Comparison of ENCODE assay signal across 1 cellular context in the genomic region with DNA sequence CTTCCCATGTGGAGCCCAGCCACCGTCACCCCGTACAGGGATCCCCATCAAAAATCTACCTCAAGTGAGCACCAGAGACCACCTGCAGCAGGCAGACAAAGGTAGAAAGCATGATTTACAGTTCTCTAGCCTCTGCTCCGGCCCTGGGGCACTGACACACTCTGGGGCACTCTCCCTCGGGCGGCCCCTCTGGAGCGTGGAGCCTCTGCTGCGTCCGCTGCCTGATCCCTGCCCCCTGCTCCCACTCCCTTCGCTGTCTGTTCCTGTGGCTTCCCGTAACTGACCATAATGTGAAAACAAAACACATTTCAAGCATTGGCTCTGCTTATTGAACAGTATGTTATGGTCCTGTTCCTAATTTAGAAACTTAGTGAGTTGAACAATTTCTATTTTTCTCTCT.
TF ChIP-seq lines count a peak whose summit lies in the region.

No MANE protein-coding gene starts in this region.

TF ChIP-seq in HepG2, 621 proteins besides CTCF, POLR2A, EP300 and RAD21:
- TF ChIP-seq DR1 (CRISPR knock-in tag; IDR thresholded peaks at IDR 0.05) (no peak), ZNF547 (CRISPR knock-in tag; IDR thresholded peaks at IDR 0.05) (no peak), ZNF317 (CRISPR knock-in tag; IDR thresholded peaks at IDR 0.05) (no peak), ZNF674 (CRISPR knock-in tag; IDR thresholded peaks at IDR 0.05; ENCODE audit: low read depth) (no peak), NONO (IDR thresholded peaks at IDR 0.05) (no peak), NONO (CRISPR knock-in tag; conservative IDR thresholded peaks at IDR 0.05) (no peak), ZNF629 (CRISPR knock-in tag; conservative IDR thresholded peaks at IDR 0.05) (no peak), CC2D1A (CRISPR knock-in tag; IDR thresholded peaks at IDR 0.05) (no peak), ZNF383 (CRISPR knock-in tag; IDR thresholded peaks at IDR 0.05; ENCODE audit: borderline replicate concordance) (no peak), REXO4 (CRISPR knock-in tag; IDR thresholded peaks at IDR 0.05; ENCODE audit: borderline replicate concordance) (no peak), ZNF501 (CRISPR knock-in tag; IDR thresholded peaks at IDR 0.05) (no peak), MAFG (CRISPR knock-in tag; IDR thresholded peaks at IDR 0.05) (no peak), ZNF766 (CRISPR knock-in tag; IDR thresholded peaks at IDR 0.05; ENCODE audit: borderline replicate concordance) (no peak), ZNF180 (CRISPR knock-in tag; IDR thresholded peaks at IDR 0.05; ENCODE audit: borderline replicate concordance, low read depth) (no peak), ATRX (CRISPR knock-in tag; IDR thresholded peaks at IDR 0.05; ENCODE audit: borderline replicate concordance) (no peak)
- TF ChIP-seq, protein P1, sequence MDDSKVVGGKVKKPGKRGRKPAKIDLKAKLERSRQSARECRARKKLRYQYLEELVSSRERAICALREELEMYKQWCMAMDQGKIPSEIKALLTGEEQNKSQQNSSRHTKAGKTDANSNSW (CRISPR knock-in tag; IDR thresholded peaks at IDR 0.05; ENCODE audit: borderline replicate concordance), result no peak
- TF ChIP-seq, protein P2, sequence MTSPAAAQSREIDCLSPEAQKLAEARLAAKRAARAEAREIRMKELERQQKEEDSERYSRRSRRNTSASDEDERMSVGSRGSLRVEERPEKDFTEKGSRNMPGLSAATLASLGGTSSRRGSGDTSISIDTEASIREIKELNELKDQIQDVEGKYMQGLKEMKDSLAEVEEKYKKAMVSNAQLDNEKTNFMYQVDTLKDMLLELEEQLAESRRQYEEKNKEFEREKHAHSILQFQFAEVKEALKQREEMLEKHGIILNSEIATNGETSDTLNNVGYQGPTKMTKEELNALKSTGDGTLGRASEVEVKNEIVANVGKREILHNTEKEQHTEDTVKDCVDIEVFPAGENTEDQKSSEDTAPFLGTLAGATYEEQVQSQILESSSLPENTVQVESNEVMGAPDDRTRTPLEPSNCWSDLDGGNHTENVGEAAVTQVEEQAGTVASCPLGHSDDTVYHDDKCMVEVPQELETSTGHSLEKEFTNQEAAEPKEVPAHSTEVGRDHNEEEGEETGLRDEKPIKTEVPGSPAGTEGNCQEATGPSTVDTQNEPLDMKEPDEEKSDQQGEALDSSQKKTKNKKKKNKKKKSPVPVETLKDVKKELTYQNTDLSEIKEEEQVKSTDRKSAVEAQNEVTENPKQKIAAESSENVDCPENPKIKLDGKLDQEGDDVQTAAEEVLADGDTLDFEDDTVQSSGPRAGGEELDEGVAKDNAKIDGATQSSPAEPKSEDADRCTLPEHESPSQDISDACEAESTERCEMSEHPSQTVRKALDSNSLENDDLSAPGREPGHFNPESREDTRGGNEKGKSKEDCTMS (CRISPR knock-in tag; conservative IDR thresholded peaks at IDR 0.05), result no peak
- TF ChIP-seq, protein P3, sequence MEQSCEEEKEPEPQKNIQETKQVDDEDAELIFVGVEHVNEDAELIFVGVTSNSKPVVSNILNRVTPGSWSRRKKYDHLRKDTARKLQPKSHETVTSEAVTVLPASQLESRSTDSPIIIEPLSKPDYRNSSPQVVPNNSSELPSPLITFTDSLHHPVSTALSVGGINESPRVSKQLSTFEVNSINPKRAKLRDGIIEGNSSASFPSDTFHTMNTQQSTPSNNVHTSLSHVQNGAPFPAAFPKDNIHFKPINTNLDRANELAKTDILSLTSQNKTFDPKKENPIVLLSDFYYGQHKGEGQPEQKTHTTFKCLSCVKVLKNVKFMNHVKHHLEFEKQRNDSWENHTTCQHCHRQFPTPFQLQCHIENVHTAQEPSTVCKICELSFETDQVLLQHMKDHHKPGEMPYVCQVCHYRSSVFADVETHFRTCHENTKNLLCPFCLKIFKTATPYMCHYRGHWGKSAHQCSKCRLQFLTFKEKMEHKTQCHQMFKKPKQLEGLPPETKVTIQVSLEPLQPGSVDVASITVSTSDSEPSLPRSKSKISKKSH (CRISPR knock-in tag; IDR thresholded peaks at IDR 0.05; ENCODE audit: borderline replicate concordance), result no peak
- TF ChIP-seq, protein P4, sequence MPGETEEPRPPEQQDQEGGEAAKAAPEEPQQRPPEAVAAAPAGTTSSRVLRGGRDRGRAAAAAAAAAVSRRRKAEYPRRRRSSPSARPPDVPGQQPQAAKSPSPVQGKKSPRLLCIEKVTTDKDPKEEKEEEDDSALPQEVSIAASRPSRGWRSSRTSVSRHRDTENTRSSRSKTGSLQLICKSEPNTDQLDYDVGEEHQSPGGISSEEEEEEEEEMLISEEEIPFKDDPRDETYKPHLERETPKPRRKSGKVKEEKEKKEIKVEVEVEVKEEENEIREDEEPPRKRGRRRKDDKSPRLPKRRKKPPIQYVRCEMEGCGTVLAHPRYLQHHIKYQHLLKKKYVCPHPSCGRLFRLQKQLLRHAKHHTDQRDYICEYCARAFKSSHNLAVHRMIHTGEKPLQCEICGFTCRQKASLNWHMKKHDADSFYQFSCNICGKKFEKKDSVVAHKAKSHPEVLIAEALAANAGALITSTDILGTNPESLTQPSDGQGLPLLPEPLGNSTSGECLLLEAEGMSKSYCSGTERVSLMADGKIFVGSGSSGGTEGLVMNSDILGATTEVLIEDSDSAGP (CRISPR knock-in tag; IDR thresholded peaks at IDR 0.05; ENCODE audit: borderline replicate concordance), result no peak
- TF ChIP-seq, protein P5, sequence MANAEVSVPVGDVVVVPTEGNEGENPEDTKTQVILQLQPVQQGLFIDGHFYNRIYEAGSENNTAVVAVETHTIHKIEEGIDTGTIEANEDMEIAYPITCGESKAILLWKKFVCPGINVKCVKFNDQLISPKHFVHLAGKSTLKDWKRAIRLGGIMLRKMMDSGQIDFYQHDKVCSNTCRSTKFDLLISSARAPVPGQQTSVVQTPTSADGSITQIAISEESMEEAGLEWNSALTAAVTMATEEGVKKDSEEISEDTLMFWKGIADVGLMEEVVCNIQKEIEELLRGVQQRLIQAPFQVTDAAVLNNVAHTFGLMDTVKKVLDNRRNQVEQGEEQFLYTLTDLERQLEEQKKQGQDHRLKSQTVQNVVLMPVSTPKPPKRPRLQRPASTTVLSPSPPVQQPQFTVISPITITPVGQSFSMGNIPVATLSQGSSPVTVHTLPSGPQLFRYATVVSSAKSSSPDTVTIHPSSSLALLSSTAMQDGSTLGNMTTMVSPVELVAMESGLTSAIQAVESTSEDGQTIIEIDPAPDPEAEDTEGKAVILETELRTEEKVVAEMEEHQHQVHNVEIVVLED (CRISPR knock-in tag; IDR thresholded peaks at IDR 0.05; ENCODE audit: borderline replicate concordance), result no peak
